ENCODE assay signal across 6 cellular contexts in the genomic region with DNA sequence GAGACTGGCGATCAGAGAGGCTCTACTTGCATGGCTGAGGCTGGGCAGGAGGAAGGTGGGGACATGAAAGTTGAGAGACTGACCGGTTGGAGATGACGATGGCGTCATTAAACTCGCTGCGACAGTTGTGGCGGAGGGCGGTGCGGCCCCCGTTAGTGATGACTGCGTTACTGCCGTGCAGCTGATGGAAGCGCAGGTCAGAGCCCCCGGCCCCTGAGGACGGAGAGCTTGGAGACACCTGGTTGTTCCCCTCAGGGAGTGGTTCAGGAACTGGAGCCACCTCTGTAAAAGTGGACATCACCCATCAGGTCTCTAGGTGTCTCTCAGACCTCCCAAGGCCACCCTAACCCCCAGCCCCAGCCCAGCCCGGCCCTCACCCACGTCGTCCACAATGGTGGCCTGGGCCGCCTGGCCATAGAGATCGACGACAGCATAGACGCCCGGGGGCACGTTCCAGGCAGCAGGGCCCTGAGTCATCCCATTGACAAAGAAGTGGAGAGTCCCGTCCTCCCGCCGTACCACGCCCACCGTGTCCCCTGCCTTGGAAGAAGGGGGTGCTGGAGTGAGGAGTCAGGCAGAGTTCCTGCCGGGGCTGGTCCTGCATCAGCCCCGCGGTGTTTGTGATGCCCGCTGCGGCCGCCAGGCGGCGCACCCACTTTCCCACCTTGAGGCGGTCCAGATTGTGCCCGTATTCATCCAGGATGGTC. TPM values are rescaled to one million over a fixed set of nuclear protein-coding genes. Genes with fewer than 3 reads are reported as not detected.
DNase-seq lines count a peak whose midpoint lies in the region; ATAC-seq and TF ChIP-seq lines count a peak whose summit lies in the region.

No MANE protein-coding gene starts in this region.

- DNase-seq in HT-29 (ENCODE audit: low spot score), result peak; percentile 20
- peak; percentile 82 to 84 for DNase-seq in activated T-cell treated with anti-CD3 and anti-CD28 coated beads, Interleukin-2, amount 50 U/mL, for 48 hours
- DNase-seq in kidney epithelial cell (ENCODE audit: low read depth), result no peak
- peak; percentile 35 to 46 for DNase-seq in thyroid gland
- no peak for DNase-seq in OCI-M2 (lab: John Stamatoyannopoulos, UW; ENCODE audit: unreplicated experiment)

- TF ChIP-seq POLR2A in thyroid gland (IDR thresholded peaks at IDR 0.05), result no peak

- H3K4me3 ChIP-seq in kidney epithelial cell (ENCODE audit: low read depth, low read length) (no peak overlapping the region), thyroid gland (replicated peaks in 1 of 3) (no peak overlapping the region)

- no peak for ATAC-seq in HG03565 (IDR thresholded peaks at IDR 0.05; ENCODE audit: unreplicated experiment)

- intact Hi-C loops in thyroid gland (cut with DNase I), result no loop called here

- TF ChIP-seq CTCF in kidney epithelial cell (IDR thresholded peaks at IDR 0.05; ENCODE audit: insufficient read depth, low read length, poor library complexity, severe bottlenecking), result peak; percentile 91
- TF ChIP-seq CTCF in thyroid gland (IDR thresholded peaks at IDR 0.05), result peak in 5 of 6 experiments; percentile 41 to 58 (median 48)

- 69 to 72% methylated on average over 30 to 37 of the region's 39 CpGs for WGBS in thyroid gland, 2 donors

- peaks cover 5% of the 10 kb centered on the region for H3K36me3 ChIP-seq in kidney epithelial cell (ENCODE audit: control insufficient read depth, insufficient read depth, low read length)
- peaks cover 46 to 49% of the 10 kb centered on the region in 2 donors for H3K36me3 ChIP-seq in thyroid gland

- peaks cover 0 to 8% of the 10 kb centered on the region in 2 donors for H3K4me1 ChIP-seq in thyroid gland

- H3K27me3 ChIP-seq in kidney epithelial cell (ENCODE audit: control insufficient read depth, insufficient read depth, low read length) (no peaks in the 10 kb centered on the region), thyroid gland (no peaks in the 10 kb centered on the region)

- no peaks in the 10 kb centered on the region for H3K9me3 ChIP-seq in thyroid gland

- H3K27ac ChIP-seq in thyroid gland, result no peak overlapping the region

RNA-seq across cellular contexts. Expression of gene NEURL4, which starts 5.3 kb away (rescaled TPM):
- 18.0 and 21.1 TPM in 2 replicates for total RNA-seq in HT-29 (2014; rRNA removed; shearing (Covaris generic))
- total RNA-seq in kidney epithelial cell (16.3 and 29.9 TPM in 2 replicates), thyroid gland (10 to 100 TPM; 18.5 to 32.8 (median 22.5) TPM)

RNA-seq across cellular contexts. Expression of gene GPS2, which starts 8.7 kb away (rescaled TPM):
- total RNA-seq in HT-29 (2014; rRNA removed; shearing (Covaris generic)), result 45.7 and 49.0 TPM in 2 replicates
- 73.5 and 76.0 TPM in 2 replicates for total RNA-seq in kidney epithelial cell
- total RNA-seq in thyroid gland, result 100 to 1,000 TPM in 2 of 4 donors, 10 to 100 TPM in 2; 69.5 to 130 (median 100) TPM

RNA-seq across cellular contexts. Expression of gene ACAP1, which starts 12.4 kb away (rescaled TPM):
- total RNA-seq in HT-29 (2014; rRNA removed; shearing (Covaris generic)), result 0.08 TPM in 1 of 2 replicates, not detected in the other
- 0.14 and 3.6 TPM in 2 replicates for total RNA-seq in kidney epithelial cell
- 1 to 10 TPM in 3 of 4 donors, under 1 TPM in 1; 0.89 to 7.1 (median 3.8) TPM for total RNA-seq in thyroid gland

RNA-seq across cellular contexts. Expression of gene EIF5A, which starts 16.5 kb away (rescaled TPM):
- 915 and 962 TPM in 2 replicates for total RNA-seq in HT-29 (2014; rRNA removed; shearing (Covaris generic))
- total RNA-seq in kidney epithelial cell (460 and 490 TPM in 2 replicates), thyroid gland (100 to 1,000 TPM; 135 to 210 (median 144) TPM)

RNA-seq across cellular contexts. Expression of gene KCTD11, which starts 28.1 kb away (rescaled TPM):
- 5.0 and 6.2 TPM in 2 replicates for total RNA-seq in HT-29 (2014; rRNA removed; shearing (Covaris generic))
- total RNA-seq in kidney epithelial cell (14.9 and 15.5 TPM in 2 replicates), thyroid gland (10 to 100 TPM in 3 of 4 donors, 1 to 10 TPM in 1; 6.6 to 20.4 (median 18.7) TPM)

Comparison
In these comparisons a context has a peak if more than half of its experiments do, and no peak if none do; other contexts are left out.
1. DNase-seq: peak in HT-29 (single experiment), activated T-cell treated with anti-CD3 and anti-CD28 coated beads, Interleukin-2, amount 50 U/mL, for 48 hours (2 of 2) and thyroid gland (2 of 2); none in kidney epithelial cell (single experiment) and OCI-M2 (single experiment).